In the genomic region with DNA sequence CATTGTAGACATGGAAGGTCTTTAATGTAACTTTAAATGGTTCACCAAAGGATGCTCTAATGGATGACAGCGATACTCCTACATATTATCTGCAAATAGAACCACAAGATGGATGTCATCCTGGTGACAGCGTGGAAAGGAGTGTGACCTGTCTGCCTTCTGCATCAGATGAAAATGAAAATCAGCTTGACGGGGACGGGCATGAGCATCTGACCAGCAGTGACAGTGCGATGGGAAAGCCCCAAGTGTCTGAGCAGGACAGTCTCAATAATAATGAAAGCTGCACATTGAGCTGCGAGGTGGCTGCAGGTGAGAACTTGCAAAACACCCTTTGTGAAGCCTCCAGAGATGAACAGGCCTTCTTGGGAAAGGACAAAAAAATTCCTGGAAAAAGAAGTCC, we compare ENCODE assay signal across 1 cellular context.
TF ChIP-seq lines count a peak whose summit lies in the region.

No MANE protein-coding gene starts in this region.

TF ChIP-seq in GM12878, 131 proteins besides CTCF, POLR2A, EP300 and RAD21 (continued from another document):
- TF ChIP-seq BCLAF1 (IDR thresholded peaks at IDR 0.05) (no peak), ZNF622 (IDR thresholded peaks at IDR 0.05) (no peak), ZZZ3 (IDR thresholded peaks at IDR 0.05; ENCODE audit: control insufficient read depth, insufficient read length, low read depth) (no peak), ZBED1 (IDR thresholded peaks at IDR 0.05; ENCODE audit: borderline replicate concordance) (no peak), PKNOX1 (IDR thresholded peaks at IDR 0.05) (peak; percentile 76), BRCA1 (IDR thresholded peaks at IDR 0.05; ENCODE audit: low read depth, low read length) (no peak), MEF2A (IDR thresholded peaks at IDR 0.05; ENCODE audit: insufficient read depth, low read depth, low read length) (peak; percentile 33; the same call in 1 of the 2 replicates), TCF12 (IDR thresholded peaks at IDR 0.05; ENCODE audit: low read depth, low read length) (0 out of 2 replicates have a peak, but pooled peaks have one; percentile 26), STAT3 (IDR thresholded peaks at IDR 0.05; ENCODE audit: low read depth, low read length) (no peak), BHLHE40 (IDR thresholded peaks at IDR 0.05; ENCODE audit: borderline replicate concordance in 1 of 2, low read depth in 2 of 2, low read length in 1 of 2) (peak in 1 of 2 experiments; percentile 25; a peak in 1 of 4 replicates), SIX5 (IDR thresholded peaks at IDR 0.05; ENCODE audit: low read depth, low read length, severe bottlenecking) (no peak), RUNX3 (IDR thresholded peaks at IDR 0.05; ENCODE audit: low read length) (peak; percentile 39), JUNB (IDR thresholded peaks at IDR 0.05) (peak; percentile 53), EED (IDR thresholded peaks at IDR 0.05; ENCODE audit: low read depth) (0 out of 2 replicates have a peak, but pooled peaks have one; percentile 16), SUZ12 (IDR thresholded peaks at IDR 0.05; ENCODE audit: unreplicated experiment) (no peak), BMI1 (IDR thresholded peaks at IDR 0.05; ENCODE audit: borderline replicate concordance) (no peak)
- TF ChIP-seq, protein P1, sequence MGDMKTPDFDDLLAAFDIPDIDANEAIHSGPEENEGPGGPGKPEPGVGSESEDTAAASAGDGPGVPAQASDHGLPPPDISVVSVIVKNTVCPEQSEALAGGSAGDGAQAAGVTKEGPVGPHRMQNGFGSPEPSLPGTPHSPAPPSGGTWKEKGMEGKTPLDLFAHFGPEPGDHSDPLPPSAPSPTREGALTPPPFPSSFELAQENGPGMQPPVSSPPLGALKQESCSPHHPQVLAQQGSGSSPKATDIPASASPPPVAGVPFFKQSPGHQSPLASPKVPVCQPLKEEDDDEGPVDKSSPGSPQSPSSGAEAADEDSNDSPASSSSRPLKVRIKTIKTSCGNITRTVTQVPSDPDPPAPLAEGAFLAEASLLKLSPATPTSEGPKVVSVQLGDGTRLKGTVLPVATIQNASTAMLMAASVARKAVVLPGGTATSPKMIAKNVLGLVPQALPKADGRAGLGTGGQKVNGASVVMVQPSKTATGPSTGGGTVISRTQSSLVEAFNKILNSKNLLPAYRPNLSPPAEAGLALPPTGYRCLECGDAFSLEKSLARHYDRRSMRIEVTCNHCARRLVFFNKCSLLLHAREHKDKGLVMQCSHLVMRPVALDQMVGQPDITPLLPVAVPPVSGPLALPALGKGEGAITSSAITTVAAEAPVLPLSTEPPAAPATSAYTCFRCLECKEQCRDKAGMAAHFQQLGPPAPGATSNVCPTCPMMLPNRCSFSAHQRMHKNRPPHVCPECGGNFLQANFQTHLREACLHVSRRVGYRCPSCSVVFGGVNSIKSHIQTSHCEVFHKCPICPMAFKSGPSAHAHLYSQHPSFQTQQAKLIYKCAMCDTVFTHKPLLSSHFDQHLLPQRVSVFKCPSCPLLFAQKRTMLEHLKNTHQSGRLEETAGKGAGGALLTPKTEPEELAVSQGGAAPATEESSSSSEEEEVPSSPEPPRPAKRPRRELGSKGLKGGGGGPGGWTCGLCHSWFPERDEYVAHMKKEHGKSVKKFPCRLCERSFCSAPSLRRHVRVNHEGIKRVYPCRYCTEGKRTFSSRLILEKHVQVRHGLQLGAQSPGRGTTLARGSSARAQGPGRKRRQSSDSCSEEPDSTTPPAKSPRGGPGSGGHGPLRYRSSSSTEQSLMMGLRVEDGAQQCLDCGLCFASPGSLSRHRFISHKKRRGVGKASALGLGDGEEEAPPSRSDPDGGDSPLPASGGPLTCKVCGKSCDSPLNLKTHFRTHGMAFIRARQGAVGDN (IDR thresholded peaks at IDR 0.05): no peak
- TF ChIP-seq, protein P2, sequence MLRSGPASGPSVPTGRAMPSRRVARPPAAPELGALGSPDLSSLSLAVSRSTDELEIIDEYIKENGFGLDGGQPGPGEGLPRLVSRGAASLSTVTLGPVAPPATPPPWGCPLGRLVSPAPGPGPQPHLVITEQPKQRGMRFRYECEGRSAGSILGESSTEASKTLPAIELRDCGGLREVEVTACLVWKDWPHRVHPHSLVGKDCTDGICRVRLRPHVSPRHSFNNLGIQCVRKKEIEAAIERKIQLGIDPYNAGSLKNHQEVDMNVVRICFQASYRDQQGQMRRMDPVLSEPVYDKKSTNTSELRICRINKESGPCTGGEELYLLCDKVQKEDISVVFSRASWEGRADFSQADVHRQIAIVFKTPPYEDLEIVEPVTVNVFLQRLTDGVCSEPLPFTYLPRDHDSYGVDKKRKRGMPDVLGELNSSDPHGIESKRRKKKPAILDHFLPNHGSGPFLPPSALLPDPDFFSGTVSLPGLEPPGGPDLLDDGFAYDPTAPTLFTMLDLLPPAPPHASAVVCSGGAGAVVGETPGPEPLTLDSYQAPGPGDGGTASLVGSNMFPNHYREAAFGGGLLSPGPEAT (IDR thresholded peaks at IDR 0.05; ENCODE audit: low read depth): peak; percentile 42; the same call in 1 of the 2 replicates
- TF ChIP-seq, protein P3, sequence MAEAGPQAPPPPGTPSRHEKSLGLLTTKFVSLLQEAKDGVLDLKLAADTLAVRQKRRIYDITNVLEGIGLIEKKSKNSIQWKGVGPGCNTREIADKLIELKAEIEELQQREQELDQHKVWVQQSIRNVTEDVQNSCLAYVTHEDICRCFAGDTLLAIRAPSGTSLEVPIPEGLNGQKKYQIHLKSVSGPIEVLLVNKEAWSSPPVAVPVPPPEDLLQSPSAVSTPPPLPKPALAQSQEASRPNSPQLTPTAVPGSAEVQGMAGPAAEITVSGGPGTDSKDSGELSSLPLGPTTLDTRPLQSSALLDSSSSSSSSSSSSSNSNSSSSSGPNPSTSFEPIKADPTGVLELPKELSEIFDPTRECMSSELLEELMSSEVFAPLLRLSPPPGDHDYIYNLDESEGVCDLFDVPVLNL (IDR thresholded peaks at IDR 0.05; ENCODE audit: low read depth, low read length): no peak
